8 cellular contexts compared by ENCODE assay signal in the genomic region with DNA sequence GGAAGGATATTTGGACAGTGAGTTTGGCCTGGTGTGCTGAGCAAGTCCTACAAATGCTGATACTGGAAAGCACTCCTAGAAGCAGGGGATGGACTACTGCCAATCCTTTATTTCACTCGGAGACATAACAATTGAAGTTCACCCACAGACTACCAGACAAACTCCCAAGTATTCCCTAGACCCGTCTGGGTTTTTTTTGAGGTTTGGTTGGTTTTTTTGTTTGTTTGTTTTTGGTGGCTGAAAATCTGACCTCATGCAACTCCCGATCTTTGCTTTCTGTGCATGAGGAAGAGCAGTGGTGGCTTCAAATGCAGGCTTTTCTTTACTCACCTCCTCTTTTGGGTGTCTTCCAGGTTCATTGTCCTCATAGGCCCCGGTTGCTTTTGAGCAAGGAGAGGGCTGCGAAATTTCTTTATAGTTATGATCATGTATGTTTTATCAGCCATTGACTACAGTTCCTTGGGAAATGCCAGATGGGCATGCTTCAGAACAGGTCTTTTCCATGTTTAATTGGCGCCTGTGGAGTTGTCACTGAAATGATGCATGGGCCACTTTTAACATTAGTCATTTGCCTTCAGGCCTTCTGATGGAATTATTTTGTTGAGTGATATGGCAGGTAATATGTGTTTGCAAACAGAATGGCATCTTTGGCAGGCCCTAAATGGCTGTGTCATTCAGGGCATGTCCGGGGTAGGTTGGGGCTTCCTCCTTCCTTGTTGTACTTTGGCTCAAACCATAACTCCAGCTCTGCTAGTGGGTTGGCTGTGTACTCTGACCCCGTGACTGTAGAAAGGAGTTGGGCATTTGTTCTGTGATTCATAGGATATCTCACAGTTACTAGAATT. TPM values are rescaled to one million over a fixed set of nuclear protein-coding genes. Genes with fewer than 3 reads are reported as not detected.
DNase-seq lines count a peak whose midpoint lies in the region; ATAC-seq and TF ChIP-seq lines count a peak whose summit lies in the region.

No MANE protein-coding gene starts in this region.

- POLR2A ChIA-PET in HEK293T (lab: Yijun Ruan, JAX), result no interaction called here

- no peaks in the 10 kb centered on the region for H3K36me3 ChIP-seq in CD4-positive, CD25-positive, alpha-beta regulatory T cell (ENCODE audit: control insufficient read depth, insufficient read depth, low read length)

- no peaks in the 10 kb centered on the region for H3K27me3 ChIP-seq in CD4-positive, CD25-positive, alpha-beta regulatory T cell (ENCODE audit: control insufficient read depth, insufficient read depth, low read length)

- no peak for ATAC-seq in CD4-positive, CD25-positive, alpha-beta regulatory T cell (ENCODE audit: low read depth in 2 of 2)
- ATAC-seq in left lobe of liver, result peak; percentile 35
- no peak for ATAC-seq in HG03280 (IDR thresholded peaks at IDR 0.05; ENCODE audit: unreplicated experiment)

- no peak for TF ChIP-seq CTCF in HFFc6 (IDR thresholded peaks at IDR 0.05)

- H3K4me3 ChIP-seq in CD4-positive, CD25-positive, alpha-beta regulatory T cell (ENCODE audit: low read depth, low read length), result peak overlapping the region; percentile 92

- H3K9me3 Mint-ChIP-seq in CD4-positive, CD25-positive, alpha-beta regulatory T cell, result no peaks in the 10 kb centered on the region
- H3K9me3 Mint-ChIP-seq in HFFc6, result no peaks in the 10 kb centered on the region
- no peaks in the 10 kb centered on the region for H3K9me3 Mint-ChIP-seq in T-helper 2 cell treated with Interferon-gamma antibody and Interleukin-4, amounts not matched to agents 5 μg/mL and 100 μg/mL, for 36 hours

- peak overlapping the region; percentile 57 to 98 (median 94) for H3K27ac Mint-ChIP-seq in CD4-positive, CD25-positive, alpha-beta regulatory T cell
- H3K27ac Mint-ChIP-seq in HFFc6, result peak overlapping the region; percentile 61
- H3K27ac Mint-ChIP-seq in T-helper 2 cell treated with Interferon-gamma antibody and Interleukin-4, amounts not matched to agents 5 μg/mL and 100 μg/mL, for 36 hours, result peak overlapping the region; percentile 98

- no peak overlapping the region for H3K27ac ChIP-seq in CD4-positive, CD25-positive, alpha-beta regulatory T cell (ENCODE audit: insufficient read depth, low read length, poor library complexity, severe bottlenecking)

- peaks cover 6% of the 10 kb centered on the region for H3K36me3 Mint-ChIP-seq in CD4-positive, CD25-positive, alpha-beta regulatory T cell
- no peaks in the 10 kb centered on the region for H3K36me3 Mint-ChIP-seq in HFFc6 (ENCODE audit: low read depth)
- peaks cover 19% of the 10 kb centered on the region for H3K36me3 Mint-ChIP-seq in T-helper 2 cell treated with Interferon-gamma antibody and Interleukin-4, amounts not matched to agents 5 μg/mL and 100 μg/mL, for 36 hours (ENCODE audit: low read depth)

- DNase-seq in CD4-positive, CD25-positive, alpha-beta regulatory T cell, result no peak
- DNase-seq in HFFc6 (peak; percentile 63), left lobe of liver (ENCODE audit: low spot score) (no peak), DMS114 treated with DMSO at 0.1 percent for 48 hours (lab: John Stamatoyannopoulos, UW; ENCODE audit: unreplicated experiment) (no peak), NCI-H2107 (lab: John Stamatoyannopoulos, UW) (no peak), HEK293T (ENCODE audit: extremely low spot score) (no peak)
- peak; percentile 29 for DNase-seq in T-helper 2 cell treated with Interferon-gamma antibody and Interleukin-4, amounts not matched to agents 5 μg/mL and 100 μg/mL, for 36 hours (ENCODE audit: low spot score)

- H3K27me3 Mint-ChIP-seq in CD4-positive, CD25-positive, alpha-beta regulatory T cell, result no peaks in the 10 kb centered on the region
- H3K27me3 Mint-ChIP-seq in HFFc6 (ENCODE audit: insufficient read depth), result no peaks in the 10 kb centered on the region
- H3K27me3 Mint-ChIP-seq in T-helper 2 cell treated with Interferon-gamma antibody and Interleukin-4, amounts not matched to agents 5 μg/mL and 100 μg/mL, for 36 hours (ENCODE audit: low read depth), result no peaks in the 10 kb centered on the region

- H3K4me1 Mint-ChIP-seq in CD4-positive, CD25-positive, alpha-beta regulatory T cell, result peaks cover 34 to 77% (median 57%) of the 10 kb centered on the region in 4 donors
- peaks cover 65% of the 10 kb centered on the region for H3K4me1 Mint-ChIP-seq in HFFc6 (ENCODE audit: low read depth)
- H3K4me1 Mint-ChIP-seq in T-helper 2 cell treated with Interferon-gamma antibody and Interleukin-4, amounts not matched to agents 5 μg/mL and 100 μg/mL, for 36 hours (ENCODE audit: low read depth), result peaks cover 57% of the 10 kb centered on the region

- peaks cover 45% of the 10 kb centered on the region for H3K4me1 ChIP-seq in CD4-positive, CD25-positive, alpha-beta regulatory T cell (ENCODE audit: control insufficient read depth, insufficient read depth, low read length, poor library complexity, severe bottlenecking)

- peak overlapping the region; percentile 92 to 99 (median 98) for H3K4me3 Mint-ChIP-seq in CD4-positive, CD25-positive, alpha-beta regulatory T cell
- H3K4me3 Mint-ChIP-seq in HFFc6, result peak overlapping the region; percentile 93
- H3K4me3 Mint-ChIP-seq in T-helper 2 cell treated with Interferon-gamma antibody and Interleukin-4, amounts not matched to agents 5 μg/mL and 100 μg/mL, for 36 hours, result peak overlapping the region; percentile 92

- CTCF ChIA-PET in HEK293T (lab: Yijun Ruan, JAX), result interaction anchor here (1.1 to 1.4 kb wide), 2 partner anchors 9 to 17 kb away, joined by 4 to 5 read pairs; no protein-coding TSS in a partner anchor

- no peaks in the 10 kb centered on the region for H3K9me3 ChIP-seq in CD4-positive, CD25-positive, alpha-beta regulatory T cell (ENCODE audit: control insufficient read depth in 2 of 2, low read length in 2 of 2)

TF ChIP-seq in HEK293T, 16 proteins besides CTCF, POLR2A, EP300 and RAD21:
- TF ChIP-seq, protein P1, sequence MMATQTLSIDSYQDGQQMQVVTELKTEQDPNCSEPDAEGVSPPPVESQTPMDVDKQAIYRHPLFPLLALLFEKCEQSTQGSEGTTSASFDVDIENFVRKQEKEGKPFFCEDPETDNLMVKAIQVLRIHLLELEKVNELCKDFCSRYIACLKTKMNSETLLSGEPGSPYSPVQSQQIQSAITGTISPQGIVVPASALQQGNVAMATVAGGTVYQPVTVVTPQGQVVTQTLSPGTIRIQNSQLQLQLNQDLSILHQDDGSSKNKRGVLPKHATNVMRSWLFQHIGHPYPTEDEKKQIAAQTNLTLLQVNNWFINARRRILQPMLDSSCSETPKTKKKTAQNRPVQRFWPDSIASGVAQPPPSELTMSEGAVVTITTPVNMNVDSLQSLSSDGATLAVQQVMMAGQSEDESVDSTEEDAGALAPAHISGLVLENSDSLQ (IDR thresholded peaks at IDR 0.05), result no peak
- TF ChIP-seq LEF1 (IDR thresholded peaks at IDR 0.05; ENCODE audit: borderline replicate concordance), result no peak
- TF ChIP-seq FOXA1 (IDR thresholded peaks at IDR 0.05), result no peak
- TF ChIP-seq HDGF (IDR thresholded peaks at IDR 0.05; ENCODE audit: borderline replicate concordance), result no peak
- TF ChIP-seq ZNF384 (IDR thresholded peaks at IDR 0.05), result no peak

RNA-seq across cellular contexts. Expression of a gene that starts 1.9 kb away (rescaled TPM):
- total RNA-seq in CD4-positive, CD25-positive, alpha-beta regulatory T cell, result 19.9 TPM
- polyA plus RNA-seq in CD4-positive, CD25-positive, alpha-beta regulatory T cell, result 1 to 10 TPM; 1.6 to 2.5 (median 1.9) TPM
- 1 to 10 TPM; 1.4 to 3.9 (median 1.8) TPM for total RNA-seq in HFFc6 (2021; fragmentation: NEBNext Ultra II Directional; extraction: Animal tissue kit (Norgen Biotek cat#: 25700))
- total RNA-seq in left lobe of liver, result 20.0 TPM

Comparison
In these comparisons a context has a peak if more than half of its experiments do, and no peak if none do; other contexts are left out.
1. DNase-seq: peak in HFFc6 (single experiment) and T-helper 2 cell treated with Interferon-gamma antibody and Interleukin-4, amounts not matched to agents 5 μg/mL and 100 μg/mL, for 36 hours (single experiment); none in CD4-positive, CD25-positive, alpha-beta regulatory T cell (0 of 3), left lobe of liver (single experiment), DMS114 treated with DMSO at 0.1 percent for 48 hours (single experiment), NCI-H2107 (single experiment) and HEK293T (single experiment).
2. Peak in every context shown above with its lines, with median percentiles within 50 percentile points of each other: H3K27ac Mint-ChIP-seq and H3K4me3 Mint-ChIP-seq.